In genomic region chr13:30408319-30409101, GRCh38 we compare ENCODE assay signal across 8 cellular contexts. TPM values are rescaled to one million over a fixed set of nuclear protein-coding genes. Genes with fewer than 3 reads are reported as not detected.
DNase-seq lines count a peak whose midpoint lies in the region; ATAC-seq, FAIRE-seq and TF ChIP-seq lines count a peak whose summit lies in the region.

No MANE protein-coding gene starts in this region.

- dilution Hi-C loops in endothelial cell of umbilical vein (cut with MboI; ENCODE audit: extremely low pct_ligation_motif_present, low sequenced_read_pairs), result no loop called here

- DNase-seq in GM18507 (ENCODE audit: extremely low spot score, insufficient read length, low read depth) (peak; percentile 84), NCI-H526 treated with DMSO at 0.1 percent for 48 hours (lab: John Stamatoyannopoulos, UW) (peak; percentile 94), endothelial cell of umbilical vein (ENCODE audit: low read depth, low spot score) (peak; percentile 94), mesothelial cell of epicardium (ENCODE audit: low spot score in 2 of 2, unreplicated experiment in 2 of 2) (peak; percentile 84 to 95), NCI-H2171 treated with DMSO at 0.1 percent for 48 hours (lab: John Stamatoyannopoulos, UW) (no peak)
- DNase-seq in activated CD8-positive, alpha-beta memory T cell treated with anti-CD3 and anti-CD28 coated beads, Interleukin-2, amount 50 U/mL, for 48 hours, result peak; percentile 94
- DNase-seq in stimulated activated CD8-positive, alpha-beta memory T cell treated with anti-CD3 and anti-CD28 coated beads, Interleukin-15, amount 100 ng/mL, for 48 hours (ENCODE audit: low read depth in 2 of 2), result peak; percentile 88 to 89

- peak overlapping the region; percentile 72 for H3K27ac Mint-ChIP-seq in mesothelial cell of epicardium

- H3K9me3 Mint-ChIP-seq in mesothelial cell of epicardium, result no peaks in the 10 kb centered on the region

- H3K36me3 Mint-ChIP-seq in mesothelial cell of epicardium, result no peaks in the 10 kb centered on the region

- H3K4me3 Mint-ChIP-seq in mesothelial cell of epicardium, result peak overlapping the region; percentile 61

- no peaks in the 10 kb centered on the region for H3K9me1 ChIP-seq in endothelial cell of umbilical vein (replicated peaks; ENCODE audit: control insufficient read depth, extremely low read depth, insufficient read depth, low read length)

- POLR2A ChIA-PET in endothelial cell of umbilical vein (lab: Charles Lee), result no interaction called here

- H3K36me3 ChIP-seq in endothelial cell of umbilical vein (ENCODE audit: control insufficient read depth in 2 of 2, extremely low read depth in 1 of 2, insufficient read depth in 2 of 2, low read length in 2 of 2), result no peaks in the 10 kb centered on the region

- TF ChIP-seq CTCF in endothelial cell of umbilical vein (IDR thresholded peaks at IDR 0.05; ENCODE audit: extremely low read depth in 1 of 2, insufficient read depth in 1 of 2, low read depth in 1 of 2, low read length in 2 of 2) (peak; percentile 59 to 83), mesothelial cell of epicardium (IDR thresholded peaks at IDR 0.05; ENCODE audit: unreplicated experiment) (peak; percentile 77)

- H3K4me1 ChIP-seq in endothelial cell of umbilical vein (ENCODE audit: control insufficient read depth, extremely low read depth, insufficient read depth, low read length), result peaks cover 3% of the 10 kb centered on the region

- CTCF ChIA-PET in endothelial cell of umbilical vein (lab: Charles Lee), result interaction anchor here (1.1 to 1.9 kb wide), 6 partner anchors 8 to 636 kb away, joined by 3 to 9 read pairs (median 4); partner anchors contain the start of gene UBE2L5

- FAIRE-seq in GM18507 (lab: Jason Lieb, UNC) (peak; percentile 93), endothelial cell of umbilical vein (lab: Jason Lieb, UNC) (peak; percentile 97)

- H2AFZ ChIP-seq in endothelial cell of umbilical vein (ENCODE audit: low read depth, low read length), result peak overlapping the region; percentile 95

- no peaks in the 10 kb centered on the region for H3K9me3 ChIP-seq in endothelial cell of umbilical vein (replicated peaks; ENCODE audit: control insufficient read depth, insufficient read depth, low read length)

- H3K4me3 ChIP-seq in endothelial cell of umbilical vein (replicated peaks in 1 of 3; ENCODE audit: insufficient read depth in 1 of 3, low read depth in 1 of 3, low read length in 3 of 3), result no peak overlapping the region

- peak overlapping the region; percentile 29 for H3K9ac ChIP-seq in endothelial cell of umbilical vein (replicated peaks; ENCODE audit: extremely low read depth, insufficient read depth, low read length)

- H3K27me3 Mint-ChIP-seq in mesothelial cell of epicardium (ENCODE audit: low read depth), result no peaks in the 10 kb centered on the region

- H3K4me2 ChIP-seq in endothelial cell of umbilical vein (ENCODE audit: insufficient read depth, low read length), result peak overlapping the region; percentile 69

- no peaks in the 10 kb centered on the region for H4K20me1 ChIP-seq in endothelial cell of umbilical vein (replicated peaks; ENCODE audit: control insufficient read depth, extremely low read depth, insufficient read depth, low read length)

- H3K4me1 Mint-ChIP-seq in mesothelial cell of epicardium, result peaks cover 47% of the 10 kb centered on the region

- peaks cover 0 to 7% of the 10 kb centered on the region in 2 experiments for H3K27me3 ChIP-seq in endothelial cell of umbilical vein (ENCODE audit: control insufficient read depth in 2 of 2, insufficient read depth in 2 of 2, low read length in 2 of 2)

- peak; percentile 96 for ATAC-seq in HG02884 (IDR thresholded peaks at IDR 0.05; ENCODE audit: unreplicated experiment)

- H3K79me2 ChIP-seq in endothelial cell of umbilical vein (ENCODE audit: control insufficient read depth, insufficient read depth, low read length), result no peaks in the 10 kb centered on the region

- no peak overlapping the region for H3K27ac ChIP-seq in endothelial cell of umbilical vein (ENCODE audit: insufficient read depth, low read depth, low read length)

- TF ChIP-seq POLR2A in endothelial cell of umbilical vein (IDR thresholded peaks at IDR 0.05; ENCODE audit: low read depth, low read length), result peak; percentile 34

- intact Hi-C loops in endothelial cell of umbilical vein (cut with micrococcal nuclease), result loop anchor here (1.0 to 5.0 kb wide), 8 partner anchors 37 to 561 kb away; no protein-coding TSS in a partner anchor

- TSS peak; percentile 39 for BruUV-seq in endothelial cell of umbilical vein (replicated peaks; lab: Mats Ljungman, UMichigan)

TF ChIP-seq in endothelial cell of umbilical vein, 7 proteins besides CTCF, POLR2A, EP300 and RAD21:
- TF ChIP-seq FOS (IDR thresholded peaks at IDR 0.05; ENCODE audit: borderline replicate concordance, insufficient read depth, low read length) (no peak), POLR2AphosphoS5 (IDR thresholded peaks at IDR 0.05; ENCODE audit: insufficient read depth, low read depth, low read length) (peak; percentile 42), MYC (IDR thresholded peaks at IDR 0.05; ENCODE audit: low read depth, low read length) (no peak), EZH2 (IDR thresholded peaks at IDR 0.05; ENCODE audit: borderline replicate concordance, low read depth, low read length, severe bottlenecking) (no peak), MAX (IDR thresholded peaks at IDR 0.05; ENCODE audit: insufficient read depth, insufficient read length) (peak; percentile 75), GATA2 (IDR thresholded peaks at IDR 0.05; ENCODE audit: insufficient read depth, insufficient read length, low read depth, low read length) (no peak), JUN (IDR thresholded peaks at IDR 0.05; ENCODE audit: borderline replicate concordance, insufficient read depth, insufficient read length, low read depth) (no peak)

RNA-seq across cellular contexts. Expression of gene UBE2L5, which starts 13.8 kb away (rescaled TPM):
- not detected in 2 replicates for total RNA-seq in endothelial cell of umbilical vein
- polyA plus RNA-seq in endothelial cell of umbilical vein, result not detected in 2 replicates
- not detected in 2 replicates for polyA plus RNA-seq in endothelial cell of umbilical vein (2011; cell fraction: cytosol; rRNA removed)
- not detected in 2 replicates for polyA plus RNA-seq in endothelial cell of umbilical vein (2011; cell fraction: nucleus; rRNA removed)
- polyA plus RNA-seq in endothelial cell of umbilical vein (2012), result 1.5 and 3.1 TPM in 2 replicates
- polyA minus RNA-seq in endothelial cell of umbilical vein, result not detected in 2 replicates
- polyA minus RNA-seq in endothelial cell of umbilical vein (2011; cell fraction: cytosol; rRNA and poly(A)+ RNA removed), result not detected
- not detected in 2 replicates for polyA minus RNA-seq in endothelial cell of umbilical vein (2011; cell fraction: nucleus; rRNA and poly(A)+ RNA removed)
- total RNA-seq in mesothelial cell of epicardium, result 0.20 TPM in 1 of 3 replicates, not detected in the others

RNA-seq across cellular contexts. Expression of gene HMGB1, which starts 57.2 kb away (rescaled TPM):
- 670 and 675 TPM in 2 replicates for total RNA-seq in endothelial cell of umbilical vein
- polyA plus RNA-seq in endothelial cell of umbilical vein, result 50.1 and 111 TPM in 2 replicates
- polyA plus RNA-seq in endothelial cell of umbilical vein (2011; cell fraction: cytosol; rRNA removed), result 305 and 357 TPM in 2 replicates
- polyA plus RNA-seq in endothelial cell of umbilical vein (2011; cell fraction: nucleus; rRNA removed), result 238 and 379 TPM in 2 replicates
- 436 and 901 TPM in 2 replicates for polyA plus RNA-seq in endothelial cell of umbilical vein (2012)
- polyA minus RNA-seq in endothelial cell of umbilical vein, result 62.3 and 68.9 TPM in 2 replicates
- polyA minus RNA-seq in endothelial cell of umbilical vein (2011; cell fraction: cytosol; rRNA and poly(A)+ RNA removed), result 79.3 TPM
- polyA minus RNA-seq in endothelial cell of umbilical vein (2011; cell fraction: nucleus; rRNA and poly(A)+ RNA removed), result 69.5 and 83.4 TPM in 2 replicates
- 465 to 476 TPM (median 465 TPM) in 3 replicates for total RNA-seq in mesothelial cell of epicardium
